13 cellular contexts compared by ENCODE assay signal in the genomic region with DNA sequence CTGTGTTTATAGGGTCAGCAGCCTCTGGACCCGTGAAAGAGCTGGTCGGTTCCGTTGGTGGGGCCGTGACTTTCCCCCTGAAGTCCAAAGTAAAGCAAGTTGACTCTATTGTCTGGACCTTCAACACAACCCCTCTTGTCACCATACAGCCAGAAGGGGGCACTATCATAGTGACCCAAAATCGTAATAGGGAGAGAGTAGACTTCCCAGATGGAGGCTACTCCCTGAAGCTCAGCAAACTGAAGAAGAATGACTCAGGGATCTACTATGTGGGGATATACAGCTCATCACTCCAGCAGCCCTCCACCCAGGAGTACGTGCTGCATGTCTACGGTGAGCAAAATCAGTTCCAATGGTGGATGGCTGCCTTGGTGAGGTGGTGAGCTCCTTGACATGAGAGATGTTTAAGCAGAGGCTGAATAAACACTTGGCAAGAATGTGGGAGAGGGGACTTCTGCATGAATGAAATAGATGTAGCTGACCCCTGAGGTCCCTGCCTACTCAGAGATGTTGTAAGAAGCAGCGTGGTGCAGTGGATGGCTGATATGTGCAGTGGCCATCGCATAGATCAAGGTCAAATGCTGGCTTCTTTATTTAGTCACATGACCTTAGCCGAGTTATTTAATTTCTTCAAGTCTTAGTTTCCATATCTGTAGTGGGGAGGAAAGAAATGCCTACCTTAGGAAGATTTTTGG. TPM values are rescaled to one million over a fixed set of nuclear protein-coding genes. Genes with fewer than 3 reads are reported as not detected.
DNase-seq lines count a peak whose midpoint lies in the region; ATAC-seq and TF ChIP-seq lines count a peak whose summit lies in the region.
"Had no signal": no experiment of that assay in that cellular context is flagged by ENCODE, and none has a peak within 500 bp of the region (broad histone marks: within the 10 kb centered on the region; RNA-seq: fewer than 3 reads in every experiment).

No MANE protein-coding gene starts in this region.

- no peak overlapping the region for H3K4me3 Mint-ChIP-seq in activated naive CD4-positive, alpha-beta T cell treated with anti-CD3 and anti-CD28 coated beads for 36 hours
- H3K4me3 Mint-ChIP-seq in stimulated activated memory B cell treated with anti-CD40 and anti-IgM and Interleukin-4, amounts not matched to agents 10 μg/mL and 1 μg/mL and 100 μg/mL, for 72 hours, result no peak overlapping the region
- H3K4me3 Mint-ChIP-seq: activated T-helper 17 cell treated with anti-CD3 and anti-CD28 coated beads, Interleukin-2, amount 50 U/mL, for 72 hours; nephron; T-cell had no signal

- no peak for ATAC-seq in stimulated activated memory B cell treated with anti-CD40 and anti-IgM and Interleukin-4, amounts not matched to agents 10 μg/mL and 1 μg/mL and 100 μg/mL, for 72 hours
- ATAC-seq in GM21360 (IDR thresholded peaks at IDR 0.05; ENCODE audit: unreplicated experiment), result no peak
- ATAC-seq in gastroesophageal sphincter, result no peak
- ATAC-seq: activated T-helper 17 cell treated with anti-CD3 and anti-CD28 coated beads, Interleukin-2, amount 50 U/mL, for 72 hours; T-cell had no signal

- TF ChIP-seq POLR2A in NB4 (IDR thresholded peaks at IDR 0.05; ENCODE audit: extremely low read depth, insufficient read length), result no peak
- no peak for TF ChIP-seq POLR2A in gastroesophageal sphincter (IDR thresholded peaks at IDR 0.05)
- TF ChIP-seq POLR2A in esophagus squamous epithelium (IDR thresholded peaks at IDR 0.05), result no peak

- H3K36me3 ChIP-seq in gastroesophageal sphincter, result no peaks in the 10 kb centered on the region
- no peaks in the 10 kb centered on the region for H3K36me3 ChIP-seq in esophagus squamous epithelium

- peak; percentile 28 for DNase-seq in activated naive CD4-positive, alpha-beta T cell treated with anti-CD3 and anti-CD28 coated beads for 36 hours
- DNase-seq in activated naive CD4-positive, alpha-beta T cell treated with Interleukin-2 at 50 U/mL for 16 hours, result no peak
- DNase-seq in NB4 (ENCODE audit: low read depth), result peak; percentile 30
- DNase-seq in choroid plexus epithelial cell (ENCODE audit: low read depth), result peak; percentile 32
- DNase-seq in esophagus squamous epithelium (lab: John Stamatoyannopoulos, UW), result no peak
- DNase-seq: NCI-H187, T-cell had no signal

- H3K9me3 ChIP-seq in gastroesophageal sphincter, result no peaks in the 10 kb centered on the region
- no peaks in the 10 kb centered on the region for H3K9me3 ChIP-seq in esophagus squamous epithelium

- peaks cover 94% of the 10 kb centered on the region for H3K4me1 Mint-ChIP-seq in activated naive CD4-positive, alpha-beta T cell treated with anti-CD3 and anti-CD28 coated beads for 36 hours (ENCODE audit: low read depth)
- H3K4me1 Mint-ChIP-seq in stimulated activated memory B cell treated with anti-CD40 and anti-IgM and Interleukin-4, amounts not matched to agents 10 μg/mL and 1 μg/mL and 100 μg/mL, for 72 hours, result peaks cover 70% of the 10 kb centered on the region

- TF ChIP-seq CTCF in NB4 (IDR thresholded peaks at IDR 0.05; ENCODE audit: low read depth, low read length), result peak; percentile 46
- peak; percentile 10 for TF ChIP-seq CTCF in choroid plexus epithelial cell (conservative IDR thresholded peaks at IDR 0.05; ENCODE audit: low read depth, low read length)
- TF ChIP-seq CTCF in gastroesophageal sphincter (IDR thresholded peaks at IDR 0.05), result no peak
- TF ChIP-seq CTCF in esophagus squamous epithelium (IDR thresholded peaks at IDR 0.05), result peak in 3 of 6 experiments; percentile 9 to 58 (median 28)

- peak overlapping the region; percentile 81 for H3K27ac Mint-ChIP-seq in activated naive CD4-positive, alpha-beta T cell treated with anti-CD3 and anti-CD28 coated beads for 36 hours
- H3K27ac Mint-ChIP-seq in stimulated activated memory B cell treated with anti-CD40 and anti-IgM and Interleukin-4, amounts not matched to agents 10 μg/mL and 1 μg/mL and 100 μg/mL, for 72 hours, result peak overlapping the region; percentile 70
- H3K27ac Mint-ChIP-seq: activated T-helper 17 cell treated with anti-CD3 and anti-CD28 coated beads, Interleukin-2, amount 50 U/mL, for 72 hours; nephron had no signal

- H3K4me3 ChIP-seq in NB4 (ENCODE audit: low read depth, low read length) (no peak overlapping the region), choroid plexus epithelial cell (ENCODE audit: low read depth, low read length) (no peak overlapping the region), gastroesophageal sphincter (no peak overlapping the region), esophagus squamous epithelium (no peak overlapping the region)

- H3K27me3 Mint-ChIP-seq in activated naive CD4-positive, alpha-beta T cell treated with anti-CD3 and anti-CD28 coated beads for 36 hours (ENCODE audit: low read depth), result no peaks in the 10 kb centered on the region
- no peaks in the 10 kb centered on the region for H3K27me3 Mint-ChIP-seq in stimulated activated memory B cell treated with anti-CD40 and anti-IgM and Interleukin-4, amounts not matched to agents 10 μg/mL and 1 μg/mL and 100 μg/mL, for 72 hours
- H3K27me3 Mint-ChIP-seq: activated T-helper 17 cell treated with anti-CD3 and anti-CD28 coated beads, Interleukin-2, amount 50 U/mL, for 72 hours had no signal

- H3K27ac ChIP-seq in gastroesophageal sphincter (no peak overlapping the region), esophagus squamous epithelium (peak overlapping the region in 1 of 4 donors; percentile 45)

- H3K4me1 ChIP-seq in gastroesophageal sphincter, result no peaks in the 10 kb centered on the region
- peaks cover 3 to 16% (median 7%) of the 10 kb centered on the region in 3 donors for H3K4me1 ChIP-seq in esophagus squamous epithelium

- TF ChIP-seq EP300 in gastroesophageal sphincter (IDR thresholded peaks at IDR 0.05), result no peak

- H3K27me3 ChIP-seq in gastroesophageal sphincter, result peaks cover 7% of the 10 kb centered on the region
- H3K27me3 ChIP-seq in esophagus squamous epithelium, result peaks cover 0 to 11% (median 0%) of the 10 kb centered on the region in 4 donors

- intact Hi-C loops in activated naive CD4-positive, alpha-beta T cell treated with anti-CD3 and anti-CD28 coated beads for 36 hours (cut with micrococcal nuclease), result no loop called here
- intact Hi-C loops in esophagus squamous epithelium (cut with DNase I), result no loop called here

- H3K9me3 Mint-ChIP-seq in activated naive CD4-positive, alpha-beta T cell treated with anti-CD3 and anti-CD28 coated beads for 36 hours, result no peaks in the 10 kb centered on the region
- H3K9me3 Mint-ChIP-seq in stimulated activated memory B cell treated with anti-CD40 and anti-IgM and Interleukin-4, amounts not matched to agents 10 μg/mL and 1 μg/mL and 100 μg/mL, for 72 hours, result no peaks in the 10 kb centered on the region
- H3K9me3 Mint-ChIP-seq: activated T-helper 17 cell treated with anti-CD3 and anti-CD28 coated beads, Interleukin-2, amount 50 U/mL, for 72 hours; nephron; T-cell had no signal

- H3K36me3 Mint-ChIP-seq in activated naive CD4-positive, alpha-beta T cell treated with anti-CD3 and anti-CD28 coated beads for 36 hours (ENCODE audit: low read depth), result peaks cover 62% of the 10 kb centered on the region
- H3K36me3 Mint-ChIP-seq in stimulated activated memory B cell treated with anti-CD40 and anti-IgM and Interleukin-4, amounts not matched to agents 10 μg/mL and 1 μg/mL and 100 μg/mL, for 72 hours, result peaks cover 72% of the 10 kb centered on the region

- CTCF ChIA-PET in activated naive CD4-positive, alpha-beta T cell treated with anti-CD3 and anti-CD28 coated beads for 36 hours (lab: Charles Lee), result interaction anchor here (1.1 to 2.7 kb wide), 7 partner anchors 9 to 205 kb away, joined by 3 to 20 read pairs (median 4); a partner anchor contains a TSS

- WGBS in gastroesophageal sphincter (ENCODE audit: low coverage in 1 of 2), 2 donors, result 78 to 85% methylated on average over 3 to 7 of the region's 10 CpGs
- WGBS in esophagus squamous epithelium, 2 donors, result 78 to 81% methylated on average over 3 to 10 of the region's 10 CpGs

RNA-seq across cellular contexts. Expression of a gene that starts 9.3 kb away (rescaled TPM):
- total RNA-seq in activated naive CD4-positive, alpha-beta T cell treated with anti-CD3 and anti-CD28 coated beads for 36 hours, result 10 to 100 TPM; 79.9 to 82.2 TPM
- total RNA-seq in gastroesophageal sphincter (1 to 10 TPM in 1 of 4 donors, under 1 TPM in 2, not detected in 1; 0.62 to 3.5 (median 0.67) TPM), esophagus squamous epithelium (1 to 10 TPM; 1.8 to 3.2 (median 2.3) TPM)
- total RNA-seq: fibroblast of lung had no signal

RNA-seq across cellular contexts. Expression of a gene that starts 36.7 kb away (rescaled TPM):
- total RNA-seq in activated naive CD4-positive, alpha-beta T cell treated with anti-CD3 and anti-CD28 coated beads for 36 hours, result 100 to 1,000 TPM; 338 to 340 TPM
- 1 to 10 TPM in 3 of 4 donors, not detected in 1; 2.2 to 8.5 (median 4.5) TPM for total RNA-seq in gastroesophageal sphincter
- 10 to 100 TPM in 1 of 4 donors, 1 to 10 TPM in 3; 1.1 to 13.7 (median 5.3) TPM for total RNA-seq in esophagus squamous epithelium
- total RNA-seq: fibroblast of lung had no signal

RNA-seq across cellular contexts. Expression of a gene that starts 47.6 kb away (rescaled TPM):
- total RNA-seq in activated naive CD4-positive, alpha-beta T cell treated with anti-CD3 and anti-CD28 coated beads for 36 hours, result 10 to 100 TPM; 19.5 to 19.6 TPM
- total RNA-seq in gastroesophageal sphincter (1 to 10 TPM in 1 of 4 donors, under 1 TPM in 2, not detected in 1; 0.27 to 2.4 (median 0.62) TPM), esophagus squamous epithelium (1 to 10 TPM in 1 of 4 donors, under 1 TPM in 3; 0.26 to 3.2 (median 0.60) TPM)
- total RNA-seq: fibroblast of lung had no signal

Comparison
In these comparisons a context has a peak if more than half of its experiments do, and no peak if none do; other contexts are left out.
1. DNase-seq: peak in activated naive CD4-positive, alpha-beta T cell treated with anti-CD3 and anti-CD28 coated beads for 36 hours (single experiment), NB4 (single experiment) and choroid plexus epithelial cell (single experiment); none in activated naive CD4-positive, alpha-beta T cell treated with Interleukin-2 at 50 U/mL for 16 hours (single experiment) and esophagus squamous epithelium (single experiment).
2. CTCF ChIP-seq: peak in NB4 (single experiment) and choroid plexus epithelial cell (single experiment); none in gastroesophageal sphincter (0 of 4).
3. RNA of a gene that starts 9.3 kb away (total RNA-seq): 79.9 to 82.2 TPM in activated naive CD4-positive, alpha-beta T cell treated with anti-CD3 and anti-CD28 coated beads for 36 hours; 1.8 to 3.2 TPM in esophagus squamous epithelium and 0.62 to 3.5 TPM in gastroesophageal sphincter; every median in the first group is over 10 times any median in the second.
4. RNA of a gene that starts 36.7 kb away (total RNA-seq): 338 to 340 TPM in activated naive CD4-positive, alpha-beta T cell treated with anti-CD3 and anti-CD28 coated beads for 36 hours; 1.1 to 13.7 TPM in esophagus squamous epithelium and 2.2 to 8.5 TPM in gastroesophageal sphincter; every median in the first group is over 10 times any median in the second.
5. RNA of a gene that starts 47.6 kb away (total RNA-seq): 19.5 to 19.6 TPM in activated naive CD4-positive, alpha-beta T cell treated with anti-CD3 and anti-CD28 coated beads for 36 hours; 0.26 to 3.2 TPM in esophagus squamous epithelium and 0.27 to 2.4 TPM in gastroesophageal sphincter; every median in the first group is over 4 times any median in the second.